Comparison of ENCODE assay signal across 9 cellular contexts in genomic region chr6:5457036-5457435, GRCh38.
DNase-seq lines count a peak whose midpoint lies in the region; ATAC-seq, FAIRE-seq and TF ChIP-seq lines count a peak whose summit lies in the region.
"Had no signal": no experiment of that assay in that cellular context is flagged by ENCODE, and none has a peak within 500 bp of the region (broad histone marks: within the 10 kb centered on the region; RNA-seq: fewer than 3 reads in every experiment).

No MANE protein-coding gene starts in this region.

- peak; percentile 34 for ATAC-seq in gastroesophageal sphincter

- no peak for FAIRE-seq in GM12891 (lab: Jason Lieb, UNC)

- 79 to 85% methylated on average over 6 of the region's 8 CpGs for WGBS in gastroesophageal sphincter (ENCODE audit: low coverage in 1 of 2), 2 donors

- DNase-seq in NCI-H82 (lab: John Stamatoyannopoulos, UW): peak; percentile 37
- no peak for DNase-seq in NCI-H82 treated with DMSO at 0.1 percent for 48 hours (lab: John Stamatoyannopoulos, UW; ENCODE audit: unreplicated experiment)
- no peak for DNase-seq in adipocyte (ENCODE audit: low read depth)
- no peak for DNase-seq in stimulated activated CD4-positive, alpha-beta T cell treated with anti-CD3 and anti-CD28 coated beads, Interleukin-4, amount 100 ng/mL, for 24 hours
- DNase-seq in NCI-H1436 (lab: John Stamatoyannopoulos, UW): no peak
- DNase-seq in GM12891 (ENCODE audit: insufficient read length, low spot score): no peak
- DNase-seq: GF-D8 had no signal

- no peak overlapping the region for H3K27ac ChIP-seq in gastroesophageal sphincter
- H3K27ac ChIP-seq in skeletal muscle tissue (ENCODE audit: low read depth, low read length): peak overlapping the region; percentile 59

- TF ChIP-seq EP300 in gastroesophageal sphincter (IDR thresholded peaks at IDR 0.05): no peak

- TF ChIP-seq CTCF in gastroesophageal sphincter (IDR thresholded peaks at IDR 0.05): no peak

- H3K4me1 ChIP-seq in adipocyte (ENCODE audit: control insufficient read depth, insufficient read depth, low read length) (peaks cover 31% of the 10 kb centered on the region), gastroesophageal sphincter (peaks cover 0 to 5% (median 0%) of the 10 kb centered on the region in 3 donors), skeletal muscle tissue (ENCODE audit: control insufficient read depth in 3 of 3, insufficient read depth in 3 of 3, low read length in 3 of 3) (peaks cover 16 to 18% (median 17%) of the 10 kb centered on the region in 3 donors)

- TF ChIP-seq POLR2A in gastroesophageal sphincter (IDR thresholded peaks at IDR 0.05): no peak
- TF ChIP-seq POLR2A in GM12891 (IDR thresholded peaks at IDR 0.05; ENCODE audit: low read depth, low read length): no peak

- no peaks in the 10 kb centered on the region for H3K27me3 ChIP-seq in adipocyte (replicated peaks; ENCODE audit: control insufficient read depth, insufficient read depth, low read length)
- H3K27me3 ChIP-seq in gastroesophageal sphincter: no peaks in the 10 kb centered on the region
- H3K27me3 ChIP-seq in skeletal muscle tissue (ENCODE audit: control insufficient read depth in 3 of 3, insufficient read depth in 3 of 3, low read length in 3 of 3): no peaks in the 10 kb centered on the region

- H3K36me3 ChIP-seq in adipocyte (ENCODE audit: control insufficient read depth, insufficient read depth, low read length, severe bottlenecking) (peaks cover 3% of the 10 kb centered on the region), gastroesophageal sphincter (no peaks in the 10 kb centered on the region), skeletal muscle tissue (ENCODE audit: control insufficient read depth in 3 of 3, insufficient read depth in 3 of 3, low read length in 3 of 3) (no peaks in the 10 kb centered on the region)

- H3K9me3 ChIP-seq in adipocyte (ENCODE audit: control insufficient read depth, low read length): no peaks in the 10 kb centered on the region
- no peaks in the 10 kb centered on the region for H3K9me3 ChIP-seq in gastroesophageal sphincter
- no peaks in the 10 kb centered on the region for H3K9me3 ChIP-seq in skeletal muscle tissue (ENCODE audit: control insufficient read depth in 3 of 3, low read length in 3 of 3)

- peak overlapping the region; percentile 60 for H3K4me3 ChIP-seq in adipocyte (ENCODE audit: low read length)
- no peak overlapping the region for H3K4me3 ChIP-seq in gastroesophageal sphincter
- H3K4me3 ChIP-seq in skeletal muscle tissue (ENCODE audit: low read length in 3 of 3): peak overlapping the region in 1 of 3 donors; percentile 41

- H3K9ac ChIP-seq in adipocyte (ENCODE audit: low read length) (no peak overlapping the region), skeletal muscle tissue (ENCODE audit: low read depth in 1 of 3, low read length in 3 of 3) (peak overlapping the region in 1 of 3 donors; percentile 51)

TF ChIP-seq in GM12891, 5 proteins besides CTCF, POLR2A, EP300 and RAD21:
- no peak for TF ChIP-seq TAF1 (IDR thresholded peaks at IDR 0.05; ENCODE audit: low read depth, low read length)
- no peak for TF ChIP-seq POU2F2 (IDR thresholded peaks at IDR 0.05; ENCODE audit: low read depth, low read length)
- no peak for TF ChIP-seq POLR2AphosphoS5 (IDR thresholded peaks at IDR 0.05; ENCODE audit: low read depth, low read length)
- no peak for TF ChIP-seq SPI1 (IDR thresholded peaks at IDR 0.05; ENCODE audit: low read depth, low read length)
- TF ChIP-seq PAX5 (IDR thresholded peaks at IDR 0.05; ENCODE audit: insufficient read depth, low read length, severe bottlenecking): no peak
